Comparison of ENCODE assay signal across 14 cellular contexts in genomic region chr2:37802899-37803379, GRCh38.
DNase-seq lines count a peak whose midpoint lies in the region; ATAC-seq and TF ChIP-seq lines count a peak whose summit lies in the region.
"Had no signal": no experiment of that assay in that cellular context is flagged by ENCODE, and none has a peak within 500 bp of the region (broad histone marks: within the 10 kb centered on the region; RNA-seq: fewer than 3 reads in every experiment).

No MANE protein-coding gene starts in this region.

- TF ChIP-seq CTCF in RWPE2 (IDR thresholded peaks at IDR 0.05; ENCODE audit: poor library complexity, severe bottlenecking) (no peak), fibroblast of the aortic adventitia (IDR thresholded peaks at IDR 0.05; ENCODE audit: insufficient read depth, low read length) (no peak), stomach (IDR thresholded peaks at IDR 0.05) (no peak)

- TF ChIP-seq POLR2A in stomach (IDR thresholded peaks at IDR 0.05): no peak

- H3K27ac ChIP-seq in RWPE2 (ENCODE audit: poor library complexity, severe bottlenecking): peak overlapping the region; percentile 99
- H3K27ac ChIP-seq in stomach: peak overlapping the region in 4 of 5 donors; percentile 37 to 69 (median 46)
- H3K27ac ChIP-seq: tibial artery had no signal

- no peak for TF ChIP-seq EP300 in stomach (IDR thresholded peaks at IDR 0.05)

- ATAC-seq in RWPE2 (ENCODE audit: low read depth): peak; percentile 94
- no peak for ATAC-seq in GM19035 (IDR thresholded peaks at IDR 0.05; ENCODE audit: unreplicated experiment)
- ATAC-seq: activated T-cell treated with anti-CD3 and anti-CD28 coated beads, Interleukin-2, amount 50 U/mL, for 72 hours had no signal

- peak; percentile 27 for DNase-seq in DMS153 (lab: John Stamatoyannopoulos, UW)
- DNase-seq in DMS153 treated with DMSO at 0.1 percent for 48 hours (lab: John Stamatoyannopoulos, UW; ENCODE audit: unreplicated experiment): no peak
- no peak for DNase-seq in RWPE2 (ENCODE audit: low spot score)
- DNase-seq in fibroblast of the aortic adventitia (ENCODE audit: low read depth): peak; percentile 79
- no peak for DNase-seq in stomach
- DNase-seq in ureter (ENCODE audit: low spot score): no peak
- DNase-seq in NCI-H128 (lab: John Stamatoyannopoulos, UW; ENCODE audit: unreplicated experiment): no peak
- DNase-seq: 8988T; activated T-cell treated with anti-CD3 and anti-CD28 coated beads, Interleukin-2, amount 50 U/mL, for 72 hours; effector CD8-positive, alpha-beta T cell; NCI-H2171 treated with DMSO at 0.1 percent for 48 hours; stimulated activated CD4-positive, alpha-beta T cell treated with anti-CD3 and anti-CD28 coated beads, Interleukin-4, amount 100 ng/mL, for 24 hours; tibial artery had no signal

- H3K36me3 ChIP-seq in RWPE2 (ENCODE audit: low read depth): no peaks in the 10 kb centered on the region
- H3K36me3 ChIP-seq in stomach: no peaks in the 10 kb centered on the region
- H3K36me3 ChIP-seq: tibial artery had no signal

- no peaks in the 10 kb centered on the region for H3K27me3 ChIP-seq in RWPE2 (ENCODE audit: insufficient read depth, poor library complexity, severe bottlenecking)
- H3K27me3 ChIP-seq in stomach: no peaks in the 10 kb centered on the region
- H3K27me3 ChIP-seq: tibial artery had no signal

- intact Hi-C loops in stomach (cut with DNase I; ENCODE audit: low total_unique reads): no loop called here

- peaks cover 23% of the 10 kb centered on the region for H3K4me1 ChIP-seq in RWPE2 (ENCODE audit: insufficient read depth, poor library complexity, severe bottlenecking)
- H3K4me1 ChIP-seq in stomach: peaks cover 14 to 30% (median 21%) of the 10 kb centered on the region in 4 donors

- H3K9me3 ChIP-seq in RWPE2 (ENCODE audit: severe bottlenecking): no peaks in the 10 kb centered on the region
- H3K9me3 ChIP-seq in stomach: no peaks in the 10 kb centered on the region
- H3K9me3 ChIP-seq: tibial artery had no signal

- H3K4me3 ChIP-seq in RWPE2 (ENCODE audit: severe bottlenecking) (no peak overlapping the region), fibroblast of the aortic adventitia (ENCODE audit: low read depth, low read length) (no peak overlapping the region), stomach (no peak overlapping the region)
- H3K4me3 ChIP-seq: tibial artery had no signal

Comparison
In these comparisons a context has a peak if more than half of its experiments do, and no peak if none do; other contexts are left out.
1. DNase-seq: peak in DMS153 (single experiment) and fibroblast of the aortic adventitia (single experiment); none in DMS153 treated with DMSO at 0.1 percent for 48 hours (single experiment), RWPE2 (single experiment), stomach (single experiment), ureter (single experiment) and NCI-H128 (single experiment).